1 cellular context compared by ENCODE assay signal in genomic region chr5:132293066-132293991, GRCh38.
TF ChIP-seq lines count a peak whose summit lies in the region.

No MANE protein-coding gene starts in this region.

TF ChIP-seq in HepG2, 621 proteins besides CTCF, POLR2A, EP300 and RAD21 (continued from another document and continues in another):
- TF ChIP-seq, protein P1, sequence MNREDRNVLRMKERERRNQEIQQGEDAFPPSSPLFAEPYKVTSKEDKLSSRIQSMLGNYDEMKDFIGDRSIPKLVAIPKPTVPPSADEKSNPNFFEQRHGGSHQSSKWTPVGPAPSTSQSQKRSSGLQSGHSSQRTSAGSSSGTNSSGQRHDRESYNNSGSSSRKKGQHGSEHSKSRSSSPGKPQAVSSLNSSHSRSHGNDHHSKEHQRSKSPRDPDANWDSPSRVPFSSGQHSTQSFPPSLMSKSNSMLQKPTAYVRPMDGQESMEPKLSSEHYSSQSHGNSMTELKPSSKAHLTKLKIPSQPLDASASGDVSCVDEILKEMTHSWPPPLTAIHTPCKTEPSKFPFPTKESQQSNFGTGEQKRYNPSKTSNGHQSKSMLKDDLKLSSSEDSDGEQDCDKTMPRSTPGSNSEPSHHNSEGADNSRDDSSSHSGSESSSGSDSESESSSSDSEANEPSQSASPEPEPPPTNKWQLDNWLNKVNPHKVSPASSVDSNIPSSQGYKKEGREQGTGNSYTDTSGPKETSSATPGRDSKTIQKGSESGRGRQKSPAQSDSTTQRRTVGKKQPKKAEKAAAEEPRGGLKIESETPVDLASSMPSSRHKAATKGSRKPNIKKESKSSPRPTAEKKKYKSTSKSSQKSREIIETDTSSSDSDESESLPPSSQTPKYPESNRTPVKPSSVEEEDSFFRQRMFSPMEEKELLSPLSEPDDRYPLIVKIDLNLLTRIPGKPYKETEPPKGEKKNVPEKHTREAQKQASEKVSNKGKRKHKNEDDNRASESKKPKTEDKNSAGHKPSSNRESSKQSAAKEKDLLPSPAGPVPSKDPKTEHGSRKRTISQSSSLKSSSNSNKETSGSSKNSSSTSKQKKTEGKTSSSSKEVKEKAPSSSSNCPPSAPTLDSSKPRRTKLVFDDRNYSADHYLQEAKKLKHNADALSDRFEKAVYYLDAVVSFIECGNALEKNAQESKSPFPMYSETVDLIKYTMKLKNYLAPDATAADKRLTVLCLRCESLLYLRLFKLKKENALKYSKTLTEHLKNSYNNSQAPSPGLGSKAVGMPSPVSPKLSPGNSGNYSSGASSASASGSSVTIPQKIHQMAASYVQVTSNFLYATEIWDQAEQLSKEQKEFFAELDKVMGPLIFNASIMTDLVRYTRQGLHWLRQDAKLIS (CRISPR knock-in tag; IDR thresholded peaks at IDR 0.05): no peak; the same call in 1 of the 2 replicates
- TF ChIP-seq SMC3 (IDR thresholded peaks at IDR 0.05; ENCODE audit: low read length) (no peak), PCBP1 (IDR thresholded peaks at IDR 0.05; ENCODE audit: borderline replicate concordance, low read depth, low read length) (no peak), DNMT1 (CRISPR knock-in tag; IDR thresholded peaks at IDR 0.05) (peak; percentile 8; the same call in 1 of the 2 replicates), FOXP1 (IDR thresholded peaks at IDR 0.05) (no peak), FOXP1 (CRISPR knock-in tag; IDR thresholded peaks at IDR 0.05) (no peak), ZBTB10 (CRISPR knock-in tag; IDR thresholded peaks at IDR 0.05; ENCODE audit: borderline replicate concordance) (no peak), HCFC1 (IDR thresholded peaks at IDR 0.05; ENCODE audit: low read depth, low read length) (no peak), CAMTA2 (CRISPR knock-in tag; IDR thresholded peaks at IDR 0.05; ENCODE audit: borderline replicate concordance) (no peak), ZNF350 (CRISPR knock-in tag; IDR thresholded peaks at IDR 0.05; ENCODE audit: borderline replicate concordance, low read depth) (peak; percentile 77), ZNF34 (CRISPR knock-in tag; IDR thresholded peaks at IDR 0.05; ENCODE audit: borderline replicate concordance) (no peak), ZBTB49 (CRISPR knock-in tag; IDR thresholded peaks at IDR 0.05; ENCODE audit: borderline replicate concordance) (no peak), HOXD1 (CRISPR knock-in tag; IDR thresholded peaks at IDR 0.05) (peak; percentile 43; the same call in 1 of the 2 replicates), ZSCAN31 (CRISPR knock-in tag; IDR thresholded peaks at IDR 0.05; ENCODE audit: low read depth) (no peak), ZSCAN30 (CRISPR knock-in tag; IDR thresholded peaks at IDR 0.05) (peak; percentile 69; the same call in 1 of the 2 replicates), ZNF318 (CRISPR knock-in tag; IDR thresholded peaks at IDR 0.05) (no peak), ZFX (CRISPR knock-in tag; IDR thresholded peaks at IDR 0.05; ENCODE audit: low read depth) (peak; percentile 90), ZNF205 (CRISPR knock-in tag; IDR thresholded peaks at IDR 0.05) (peak; percentile 42; the same call in 1 of the 2 replicates), GMEB2 (CRISPR knock-in tag; IDR thresholded peaks at IDR 0.05; ENCODE audit: low read depth) (peak; percentile 17; the same call in 1 of the 2 replicates), GZF1 (CRISPR knock-in tag; IDR thresholded peaks at IDR 0.05) (0 out of 2 replicates have a peak, but pooled peaks have one; percentile 23), ZNF598 (CRISPR knock-in tag; IDR thresholded peaks at IDR 0.05; ENCODE audit: borderline replicate concordance) (peak; percentile 68; the same call in 1 of the 2 replicates), REPIN1 (CRISPR knock-in tag; IDR thresholded peaks at IDR 0.05; ENCODE audit: borderline replicate concordance, low read depth) (peak; percentile 85), AHR (CRISPR knock-in tag; IDR thresholded peaks at IDR 0.05) (0 out of 2 replicates have a peak, but pooled peaks have one; percentile 40)
- TF ChIP-seq, protein P2, sequence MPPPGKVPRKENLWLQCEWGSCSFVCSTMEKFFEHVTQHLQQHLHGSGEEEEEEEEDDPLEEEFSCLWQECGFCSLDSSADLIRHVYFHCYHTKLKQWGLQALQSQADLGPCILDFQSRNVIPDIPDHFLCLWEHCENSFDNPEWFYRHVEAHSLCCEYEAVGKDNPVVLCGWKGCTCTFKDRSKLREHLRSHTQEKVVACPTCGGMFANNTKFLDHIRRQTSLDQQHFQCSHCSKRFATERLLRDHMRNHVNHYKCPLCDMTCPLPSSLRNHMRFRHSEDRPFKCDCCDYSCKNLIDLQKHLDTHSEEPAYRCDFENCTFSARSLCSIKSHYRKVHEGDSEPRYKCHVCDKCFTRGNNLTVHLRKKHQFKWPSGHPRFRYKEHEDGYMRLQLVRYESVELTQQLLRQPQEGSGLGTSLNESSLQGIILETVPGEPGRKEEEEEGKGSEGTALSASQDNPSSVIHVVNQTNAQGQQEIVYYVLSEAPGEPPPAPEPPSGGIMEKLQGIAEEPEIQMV (CRISPR knock-in tag; IDR thresholded peaks at IDR 0.05; ENCODE audit: low read depth): no peak
- TF ChIP-seq, protein P3, sequence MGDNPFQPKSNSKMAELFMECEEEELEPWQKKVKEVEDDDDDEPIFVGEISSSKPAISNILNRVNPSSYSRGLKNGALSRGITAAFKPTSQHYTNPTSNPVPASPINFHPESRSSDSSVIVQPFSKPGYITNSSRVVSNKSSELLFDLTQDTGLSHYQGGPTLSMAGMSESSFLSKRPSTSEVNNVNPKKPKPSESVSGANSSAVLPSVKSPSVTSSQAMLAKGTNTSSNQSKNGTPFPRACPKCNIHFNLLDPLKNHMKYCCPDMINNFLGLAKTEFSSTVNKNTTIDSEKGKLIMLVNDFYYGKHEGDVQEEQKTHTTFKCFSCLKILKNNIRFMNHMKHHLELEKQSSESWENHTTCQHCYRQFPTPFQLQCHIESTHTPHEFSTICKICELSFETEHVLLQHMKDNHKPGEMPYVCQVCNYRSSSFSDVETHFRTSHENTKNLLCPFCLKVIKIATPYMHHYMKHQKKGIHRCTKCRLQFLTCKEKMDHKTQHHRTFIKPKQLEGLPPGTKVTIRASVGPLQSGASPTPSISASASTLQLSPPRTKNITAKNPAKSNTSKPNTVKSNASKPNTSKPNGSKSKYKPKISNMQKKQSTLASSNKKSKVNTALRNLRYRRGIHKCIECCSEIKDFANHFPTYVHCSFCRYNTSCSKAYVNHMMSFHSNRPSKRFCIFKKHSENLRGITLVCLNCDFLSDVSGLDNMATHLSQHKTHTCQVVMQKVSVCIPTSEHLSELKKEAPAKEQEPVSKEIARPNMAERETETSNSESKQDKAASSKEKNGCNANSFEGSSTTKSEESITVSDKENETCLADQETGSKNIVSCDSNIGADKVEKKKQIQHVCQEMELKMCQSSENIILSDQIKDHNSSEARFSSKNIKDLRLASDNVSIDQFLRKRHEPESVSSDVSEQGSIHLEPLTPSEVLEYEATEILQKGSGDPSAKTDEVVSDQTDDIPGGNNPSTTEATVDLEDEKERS (CRISPR knock-in tag; IDR thresholded peaks at IDR 0.05): no peak; the same call in 1 of the 2 replicates
- TF ChIP-seq, protein P4, sequence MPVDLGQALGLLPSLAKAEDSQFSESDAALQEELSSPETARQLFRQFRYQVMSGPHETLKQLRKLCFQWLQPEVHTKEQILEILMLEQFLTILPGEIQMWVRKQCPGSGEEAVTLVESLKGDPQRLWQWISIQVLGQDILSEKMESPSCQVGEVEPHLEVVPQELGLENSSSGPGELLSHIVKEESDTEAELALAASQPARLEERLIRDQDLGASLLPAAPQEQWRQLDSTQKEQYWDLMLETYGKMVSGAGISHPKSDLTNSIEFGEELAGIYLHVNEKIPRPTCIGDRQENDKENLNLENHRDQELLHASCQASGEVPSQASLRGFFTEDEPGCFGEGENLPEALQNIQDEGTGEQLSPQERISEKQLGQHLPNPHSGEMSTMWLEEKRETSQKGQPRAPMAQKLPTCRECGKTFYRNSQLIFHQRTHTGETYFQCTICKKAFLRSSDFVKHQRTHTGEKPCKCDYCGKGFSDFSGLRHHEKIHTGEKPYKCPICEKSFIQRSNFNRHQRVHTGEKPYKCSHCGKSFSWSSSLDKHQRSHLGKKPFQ (CRISPR knock-in tag; IDR thresholded peaks at IDR 0.05; ENCODE audit: insufficient replicate concordance): peak; percentile 25
